In the genomic region with DNA sequence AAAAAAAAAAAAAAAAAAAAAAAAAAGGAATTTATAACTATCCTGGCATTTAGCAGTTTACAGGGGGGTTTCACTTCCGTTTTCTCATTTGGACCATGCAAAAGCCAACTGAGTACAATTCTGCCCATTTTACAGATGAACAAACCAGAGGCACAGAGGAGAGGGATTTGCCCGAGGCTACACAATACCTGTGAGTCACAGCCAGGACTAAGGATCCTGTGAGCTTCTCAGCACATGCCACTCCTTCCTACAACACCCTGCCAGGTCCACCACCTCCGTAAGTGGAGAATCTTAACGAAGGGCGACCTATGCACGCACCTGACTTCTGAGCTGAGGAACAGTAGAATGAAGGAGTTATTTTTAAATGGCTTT, we compare ENCODE assay signal across 9 cellular contexts.
DNase-seq lines count a peak whose midpoint lies in the region; ATAC-seq, FAIRE-seq and TF ChIP-seq lines count a peak whose summit lies in the region.
"Had no signal": no experiment of that assay in that cellular context is flagged by ENCODE, and none has a peak within 500 bp of the region (broad histone marks: within the 10 kb centered on the region; RNA-seq: fewer than 3 reads in every experiment).

No MANE protein-coding gene starts in this region.

- H3K4me1 ChIP-seq in HepG2 (ENCODE audit: insufficient read depth, low read length): peaks cover 32% of the 10 kb centered on the region
- no peaks in the 10 kb centered on the region for H3K4me1 ChIP-seq in testis

- no peaks in the 10 kb centered on the region for H3K36me3 ChIP-seq in HepG2 (replicated peaks in 1 of 2; ENCODE audit: control insufficient read depth in 1 of 2, insufficient read depth in 2 of 2, low read length in 2 of 2)
- no peaks in the 10 kb centered on the region for H3K36me3 ChIP-seq in testis (ENCODE audit: low read depth, missing control alignments)

- no peak; the same call in 2 of the 3 replicates for ATAC-seq in HepG2
- no peak for ATAC-seq in HG02870 (IDR thresholded peaks at IDR 0.05; ENCODE audit: unreplicated experiment)

- H3K27ac Mint-ChIP-seq in T-helper 2 cell treated with Interferon-gamma antibody and Interleukin-4, amounts not matched to agents 5 μg/mL and 100 μg/mL, for 36 hours: peak overlapping the region; percentile 78

- intact Hi-C loops in HepG2 (cut with micrococcal nuclease; ENCODE audit: unreplicated experiment): loop anchor here (2.0 kb wide), 1 partner anchor 75 kb away; a partner anchor contains a TSS
- intact Hi-C loops in testis (cut with DNase I; ENCODE audit: low total_unique reads): no loop called here

- in situ Hi-C loops in HepG2 (cut with HindIII; ENCODE audit: extremely low pct_ligation_motif_present, low pct_unique_long_range_greater_than_20kb) (loop anchor here (10.0 kb wide), 1 partner anchor 105 kb away; no protein-coding TSS in a partner anchor), G401 (cut with HindIII; ENCODE audit: low sequenced_read_pairs) (no loop called here)

- TF ChIP-seq POLR2A in HepG2 (IDR thresholded peaks at IDR 0.05; ENCODE audit: insufficient read depth in 1 of 2, low read depth in 2 of 2, low read length in 2 of 2): no peak
- TF ChIP-seq POLR2A in testis (IDR thresholded peaks at IDR 0.05): no peak

- H3K4me3 ChIP-seq in HepG2 (replicated peaks in 1 of 3; ENCODE audit: insufficient read depth in 1 of 3, low read depth in 2 of 3, low read length in 3 of 3): peak overlapping the region in 2 of 3 experiments; percentile 28 to 54; a peak in 4 of 6 replicates
- peak overlapping the region in 1 of 2 donors; percentile 34 for H3K4me3 ChIP-seq in testis

- H3K27me3 ChIP-seq in HepG2 (ENCODE audit: control insufficient read depth in 1 of 2, insufficient read depth in 2 of 2, low read length in 2 of 2) (no peaks in the 10 kb centered on the region), testis (no peaks in the 10 kb centered on the region)

- peak overlapping the region; percentile 76 for H3K4me3 Mint-ChIP-seq in T-helper 2 cell treated with Interferon-gamma antibody and Interleukin-4, amounts not matched to agents 5 μg/mL and 100 μg/mL, for 36 hours

- no peaks in the 10 kb centered on the region for H3K79me2 ChIP-seq in HepG2 (ENCODE audit: insufficient read depth, low read length)

- H3K9me3 ChIP-seq in HepG2 (ENCODE audit: low read length) (no peaks in the 10 kb centered on the region), testis (no peaks in the 10 kb centered on the region)

- peak overlapping the region; percentile 50 for H3K27ac ChIP-seq in angular gyrus (ENCODE audit: low read depth, low read length)
- peak overlapping the region; percentile 96 for H3K27ac ChIP-seq in HepG2 (ENCODE audit: extremely low read length, insufficient read depth, low read length)
- peak overlapping the region; percentile 70 to 88 for H3K27ac ChIP-seq in testis

- H3K9me3 Mint-ChIP-seq in T-helper 2 cell treated with Interferon-gamma antibody and Interleukin-4, amounts not matched to agents 5 μg/mL and 100 μg/mL, for 36 hours: no peaks in the 10 kb centered on the region

- peak overlapping the region; percentile 75 for H3K4me2 ChIP-seq in HepG2 (ENCODE audit: low read depth, low read length)

- peak overlapping the region; percentile 76 for H3K9ac ChIP-seq in HepG2 (ENCODE audit: insufficient read depth, low read depth, low read length)

- H3K36me3 Mint-ChIP-seq in T-helper 2 cell treated with Interferon-gamma antibody and Interleukin-4, amounts not matched to agents 5 μg/mL and 100 μg/mL, for 36 hours (ENCODE audit: low read depth): no peaks in the 10 kb centered on the region

- H3K4me1 Mint-ChIP-seq in T-helper 2 cell treated with Interferon-gamma antibody and Interleukin-4, amounts not matched to agents 5 μg/mL and 100 μg/mL, for 36 hours (ENCODE audit: low read depth): peaks cover 17% of the 10 kb centered on the region

- CTCF ChIA-PET in HepG2 (lab: Yijun Ruan, JAX; ENCODE audit: low intra/inter-chr PET ratio, low total read pairs): no interaction called here

- no TSS peak for BruUV-seq in HepG2 (replicated peaks; lab: Mats Ljungman, UMichigan)

- TF ChIP-seq CTCF in HepG2 (CRISPR knock-in tag; IDR thresholded peaks at IDR 0.05): no peak
- no peak for TF ChIP-seq CTCF in testis (IDR thresholded peaks at IDR 0.05)

- TF ChIP-seq EP300 in HepG2 (IDR thresholded peaks at IDR 0.05; ENCODE audit: low read depth in 2 of 2, low read length in 2 of 2): no peak
- TF ChIP-seq EP300 in HepG2 (CRISPR knock-in tag; IDR thresholded peaks at IDR 0.05; ENCODE audit: borderline replicate concordance): no peak

- no peak for DNase-seq in T-helper 2 cell treated with Interferon-gamma antibody and Interleukin-4, amounts not matched to agents 5 μg/mL and 100 μg/mL, for 36 hours (ENCODE audit: low spot score)
- DNase-seq in T-helper 2 cell (no peak), HepG2 (ENCODE audit: low spot score) (no peak), testis (no peak), NCI-H2081 (lab: John Stamatoyannopoulos, UW) (no peak), G401 (ENCODE audit: low spot score) (no peak)
- DNase-seq: NCI-H1436 treated with DMSO at 0.1 percent for 48 hours had no signal

- no peak for TF ChIP-seq RAD21 in HepG2 (CRISPR knock-in tag; IDR thresholded peaks at IDR 0.05)

- H3K27me3 Mint-ChIP-seq in T-helper 2 cell treated with Interferon-gamma antibody and Interleukin-4, amounts not matched to agents 5 μg/mL and 100 μg/mL, for 36 hours (ENCODE audit: low read depth): peaks cover 4% of the 10 kb centered on the region

- H4K20me1 ChIP-seq in HepG2 (ENCODE audit: insufficient read depth, low read length): no peaks in the 10 kb centered on the region

- POLR2A ChIA-PET in HepG2 (lab: Yijun Ruan, JAX): interaction anchor here (1.6 to 1.7 kb wide), 3 partner anchors 8 to 76 kb away, joined by 15 to 26 read pairs (median 16); a partner anchor contains a TSS

- FAIRE-seq in HepG2 (lab: Jason Lieb, UNC): no peak

- 76% methylated on average over 5 of the region's 6 CpGs for WGBS in HepG2 (ENCODE audit: low lambda C conversion rate)
- 11 to 25% methylated on average over 4 to 6 of the region's 6 CpGs for WGBS in testis, 2 donors

- H2AFZ ChIP-seq in HepG2 (ENCODE audit: low read length): no peak overlapping the region

TF ChIP-seq in HepG2, 621 proteins besides CTCF, POLR2A, EP300 and RAD21:
- TF ChIP-seq ZNF629 (CRISPR knock-in tag; conservative IDR thresholded peaks at IDR 0.05): peak; percentile 92
- no peak for TF ChIP-seq ELF4 (CRISPR knock-in tag; IDR thresholded peaks at IDR 0.05; ENCODE audit: borderline replicate concordance)
- peak; percentile 76; the same call in 1 of the 2 replicates for TF ChIP-seq CHD4 (IDR thresholded peaks at IDR 0.05; ENCODE audit: borderline replicate concordance, low read length)
- 0 out of 2 replicates have a peak, but pooled peaks have one; percentile 59 for TF ChIP-seq KDM1A (CRISPR knock-in tag; IDR thresholded peaks at IDR 0.05)
TF ChIP-seq in HepG2: peak in this region for 3.
